24 cellular contexts compared by ENCODE assay signal in genomic region chr3:31829011-31829410, GRCh38.
"Had no signal": no experiment of that assay in that cellular context is flagged by ENCODE, and none has a peak within 500 bp of the region (broad histone marks: within the 10 kb centered on the region; RNA-seq: fewer than 3 reads in every experiment).

No MANE protein-coding gene starts in this region.

- H3K9me3 Mint-ChIP-seq: central memory CD8-positive, alpha-beta T cell; nephron progenitor cell; T-helper 2 cell treated with Interferon-gamma antibody and Interleukin-4, amounts not matched to agents 5 μg/mL and 100 μg/mL, for 36 hours had no signal

- H3K9me3 ChIP-seq: breast epithelium, left lung, pancreas, psoas muscle, right atrium auricular region, stomach, suprapubic skin, transverse colon, uterus had no signal

- H3K4me3 ChIP-seq: breast epithelium, hepatocyte, left lung, pancreas, psoas muscle, right atrium auricular region, stomach, suprapubic skin, transverse colon, uterus had no signal

- H3K4me3 Mint-ChIP-seq: activated CD4-positive, alpha-beta T cell treated with anti-CD3 and anti-CD28 coated beads for 36 hours; central memory CD8-positive, alpha-beta T cell; immature natural killer cell; mesothelial cell of epicardium; T-helper 2 cell treated with Interferon-gamma antibody and Interleukin-4, amounts not matched to agents 5 μg/mL and 100 μg/mL, for 36 hours had no signal

- H3K27ac ChIP-seq: breast epithelium, hepatocyte, left lung, pancreas, psoas muscle, right atrium auricular region, stomach, suprapubic skin, transverse colon, uterus had no signal

- H3K27ac Mint-ChIP-seq: activated CD4-positive, alpha-beta T cell treated with anti-CD3 and anti-CD28 coated beads for 36 hours; immature natural killer cell; mesothelial cell of epicardium; T-helper 2 cell treated with Interferon-gamma antibody and Interleukin-4, amounts not matched to agents 5 μg/mL and 100 μg/mL, for 36 hours had no signal

- H3K36me3 ChIP-seq: breast epithelium, left lung, pancreas, right atrium auricular region, stomach, suprapubic skin, transverse colon, uterus had no signal

- ATAC-seq: activated CD4-positive, alpha-beta T cell treated with anti-CD3 and anti-CD28 coated beads for 36 hours; left lung; pancreas; psoas muscle had no signal

- H2AFZ ChIP-seq: hepatocyte had no signal

- H3K4me2 ChIP-seq: hepatocyte had no signal

- H3K27me3 ChIP-seq: breast epithelium, hepatocyte, left lung, pancreas, right atrium auricular region, stomach, suprapubic skin, transverse colon, uterus had no signal

- H3K4me1 Mint-ChIP-seq: central memory CD8-positive, alpha-beta T cell; immature natural killer cell had no signal

- DNase-seq: activated CD4-positive, alpha-beta T cell treated with anti-CD3 and anti-CD28 coated beads for 36 hours; activated CD4-positive, alpha-beta T cell treated with anti-CD3 and anti-CD28 coated beads, Interleukin-2, amount 50 U/mL, for 4 hours; activated naive CD4-positive, alpha-beta T cell treated with anti-CD3 and anti-CD28 coated beads, Interleukin-2, amount 50 U/mL, for 16 hours; activated T-cell treated with anti-CD3 and anti-CD28 coated beads, Interleukin-2, amount 50 U/mL, for 48 hours; amniotic stem cell; effector memory CD4-positive, alpha-beta T cell; foreskin melanocyte; immature natural killer cell; kidney glomerular epithelial cell; left lung; pancreas; psoas muscle; stimulated activated CD4-positive, alpha-beta T cell treated with anti-CD3 and anti-CD28 coated beads, Interleukin-4, amount 100 ng/mL, for 24 hours; stomach; transverse colon; uterus had no signal

- H3K27me3 Mint-ChIP-seq: activated CD4-positive, alpha-beta T cell treated with anti-CD3 and anti-CD28 coated beads for 36 hours had no signal

- H3K4me1 ChIP-seq: breast epithelium, left lung, pancreas, psoas muscle, right atrium auricular region, stomach, suprapubic skin, transverse colon, uterus had no signal
